Comparison of ENCODE assay signal across 1 cellular context in genomic region chr13:75843033-75843432, GRCh38.
TF ChIP-seq lines count a peak whose summit lies in the region.

No MANE protein-coding gene starts in this region.

TF ChIP-seq in IMR-90, 13 proteins besides CTCF, POLR2A, EP300 and RAD21 (continued from another document):
- no peak for TF ChIP-seq MXI1 (IDR thresholded peaks at IDR 0.05; ENCODE audit: borderline replicate concordance, low read depth, low read length)
- no peak for TF ChIP-seq MAZ (IDR thresholded peaks at IDR 0.05; ENCODE audit: borderline replicate concordance, low read depth, low read length)
- no peak for TF ChIP-seq USF2 (IDR thresholded peaks at IDR 0.05; ENCODE audit: low read depth, low read length)
- TF ChIP-seq SMC3 (IDR thresholded peaks at IDR 0.05; ENCODE audit: low read depth, low read length): no peak
